Comparison of ENCODE assay signal across 9 cellular contexts in the genomic region with DNA sequence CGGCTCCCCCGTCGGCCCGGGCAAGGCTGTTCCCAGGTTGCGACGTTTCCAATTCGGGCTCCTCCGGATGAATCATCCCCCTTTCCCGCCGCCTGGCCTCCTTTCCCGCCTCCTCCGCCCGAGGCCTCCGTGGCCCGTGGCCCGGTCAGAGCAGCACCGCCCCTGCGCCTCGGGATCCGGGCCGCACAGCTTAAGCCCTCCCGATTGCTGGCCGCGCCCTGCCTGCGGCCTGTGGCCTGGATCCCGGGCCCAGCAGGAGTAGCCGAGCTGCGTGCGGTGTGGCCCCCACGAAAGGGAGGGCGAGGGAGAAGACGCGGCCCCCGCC. TPM values are rescaled to one million over a fixed set of nuclear protein-coding genes. Genes with fewer than 3 reads are reported as not detected.
DNase-seq lines count a peak whose midpoint lies in the region; ATAC-seq and TF ChIP-seq lines count a peak whose summit lies in the region.
"Had no signal": no experiment of that assay in that cellular context is flagged by ENCODE, and none has a peak within 500 bp of the region (broad histone marks: within the 10 kb centered on the region; RNA-seq: fewer than 3 reads in every experiment).

No MANE protein-coding gene starts in this region.

- H3K36me3 ChIP-seq in right lobe of liver (peaks cover 0 to 4% (median 0%) of the 10 kb centered on the region in 4 donors), upper lobe of left lung (peaks cover 0 to 11% (median 2%) of the 10 kb centered on the region in 4 donors)

- H3K4me3 ChIP-seq in coronary artery: peak overlapping the region; percentile 90
- peak overlapping the region; percentile 64 to 74 (median 66) for H3K4me3 ChIP-seq in right lobe of liver
- H3K4me3 ChIP-seq in upper lobe of left lung: peak overlapping the region; percentile 21 to 74 (median 65)

- H3K4me1 ChIP-seq in right lobe of liver: peaks cover 0 to 25% (median 4%) of the 10 kb centered on the region in 4 donors
- peaks cover 35 to 46% (median 37%) of the 10 kb centered on the region in 4 donors for H3K4me1 ChIP-seq in upper lobe of left lung

- H3K27me3 ChIP-seq in right lobe of liver (no peaks in the 10 kb centered on the region), upper lobe of left lung (peaks cover 0 to 42% (median 30%) of the 10 kb centered on the region in 4 donors)

- H3K4me1 Mint-ChIP-seq in activated CD4-positive, alpha-beta T cell treated with anti-CD3 and anti-CD28 coated beads, Interleukin-2, amount 10 ng/mL, durations not matched to agents 24 days and 14 days: peaks cover 6% of the 10 kb centered on the region

- H3K27ac ChIP-seq in coronary artery: peak overlapping the region; percentile 95 to 99
- peak overlapping the region; percentile 36 to 75 (median 70) for H3K27ac ChIP-seq in right lobe of liver
- peak overlapping the region; percentile 83 to 93 (median 90) for H3K27ac ChIP-seq in upper lobe of left lung
- H3K27ac ChIP-seq: C4-2B had no signal

- intact Hi-C loops in activated CD4-positive, alpha-beta T cell treated with anti-CD3 and anti-CD28 coated beads, Interleukin-2, amount 10 ng/mL, durations not matched to agents 24 days and 14 days (cut with micrococcal nuclease): loop anchor here (5.0 to 10.0 kb wide), 2 partner anchors 58 to 80 kb away; no protein-coding TSS in a partner anchor
- intact Hi-C loops in right lobe of liver (cut with DNase I): no loop called here

- no peak for DNase-seq in activated CD4-positive, alpha-beta T cell treated with anti-CD3 and anti-CD28 coated beads, Interleukin-2, amount 10 ng/mL, durations not matched to agents 24 days and 14 days
- DNase-seq in activated CD4-positive, alpha-beta T cell treated with anti-CD3 and anti-CD28 coated beads, Interleukin-2, amount 50 U/mL, for 1 hour: no peak
- peak; percentile 90 for DNase-seq in coronary artery (ENCODE audit: low spot score)
- DNase-seq in right lobe of liver: peak in 2 of 3 donors; percentile 52 to 55
- peak in 1 of 2 donors; percentile 90 for DNase-seq in upper lobe of left lung

- no peaks in the 10 kb centered on the region for H3K9me3 Mint-ChIP-seq in activated CD4-positive, alpha-beta T cell treated with anti-CD3 and anti-CD28 coated beads, Interleukin-2, amount 10 ng/mL, durations not matched to agents 24 days and 14 days

- H3K9me3 ChIP-seq in right lobe of liver (no peaks in the 10 kb centered on the region), upper lobe of left lung (no peaks in the 10 kb centered on the region)

- H3K4me3 Mint-ChIP-seq in activated CD4-positive, alpha-beta T cell treated with anti-CD3 and anti-CD28 coated beads, Interleukin-2, amount 10 ng/mL, durations not matched to agents 24 days and 14 days: peak overlapping the region; percentile 69

- ATAC-seq in right lobe of liver: peak in 3 of 4 donors; percentile 10 to 19 (median 13)
- peak; percentile 48 to 81 for ATAC-seq in upper lobe of left lung (ENCODE audit: low FRiP score in 2 of 2)
- no peak for ATAC-seq in HG02885 (IDR thresholded peaks at IDR 0.05; ENCODE audit: poor library complexity, unreplicated experiment)
- no peak for ATAC-seq in HG03460 (IDR thresholded peaks at IDR 0.05; ENCODE audit: unreplicated experiment)
- no peak for ATAC-seq in HG03039 (IDR thresholded peaks at IDR 0.05; ENCODE audit: unreplicated experiment)

- peaks cover 15% of the 10 kb centered on the region for H3K36me3 Mint-ChIP-seq in activated CD4-positive, alpha-beta T cell treated with anti-CD3 and anti-CD28 coated beads, Interleukin-2, amount 10 ng/mL, durations not matched to agents 24 days and 14 days (ENCODE audit: low read depth)

- no peak overlapping the region for H3K27ac Mint-ChIP-seq in activated CD4-positive, alpha-beta T cell treated with anti-CD3 and anti-CD28 coated beads, Interleukin-2, amount 10 ng/mL, durations not matched to agents 24 days and 14 days

- TF ChIP-seq CTCF in coronary artery (IDR thresholded peaks at IDR 0.05): no peak
- no peak for TF ChIP-seq CTCF in right lobe of liver (IDR thresholded peaks at IDR 0.05)
- TF ChIP-seq CTCF in upper lobe of left lung (IDR thresholded peaks at IDR 0.05): no peak

- no peak for TF ChIP-seq EP300 in upper lobe of left lung (IDR thresholded peaks at IDR 0.05)

- no peak for TF ChIP-seq POLR2A in right lobe of liver (IDR thresholded peaks at IDR 0.05)
- TF ChIP-seq POLR2A in upper lobe of left lung (IDR thresholded peaks at IDR 0.05): peak in 1 of 4 donors; percentile 37

- H3K27me3 Mint-ChIP-seq in activated CD4-positive, alpha-beta T cell treated with anti-CD3 and anti-CD28 coated beads, Interleukin-2, amount 10 ng/mL, durations not matched to agents 24 days and 14 days: peaks cover 17% of the 10 kb centered on the region

- 23% methylated on average over 3 of the region's 34 CpGs for WGBS in right lobe of liver (ENCODE audit: insufficient coverage, low coverage, low lambda C conversion rate, missing lambda C conversion rate)
- WGBS in upper lobe of left lung, 2 donors: 3 to 13% methylated on average over 3 to 21 of the region's 34 CpGs

RNA-seq across cellular contexts. Expression of gene TMEM200B, which starts 1.1 kb away (rescaled TPM):
- 0.66 and 0.72 TPM in 2 replicates for total RNA-seq in activated CD4-positive, alpha-beta T cell treated with anti-CD3 and anti-CD28 coated beads, Interleukin-2, amount 10 ng/mL, durations not matched to agents 24 days and 14 days
- 1 to 10 TPM in 4 of 6 experiments, under 1 TPM in 2; 0.83 to 4.5 (median 1.4) TPM for total RNA-seq in right lobe of liver
- total RNA-seq in upper lobe of left lung: 1 to 10 TPM; 2.1 to 6.6 (median 3.5) TPM

RNA-seq across cellular contexts. Expression of gene SRSF4, which starts 59.1 kb away (rescaled TPM):
- 138 and 141 TPM in 2 replicates for total RNA-seq in activated CD4-positive, alpha-beta T cell treated with anti-CD3 and anti-CD28 coated beads, Interleukin-2, amount 10 ng/mL, durations not matched to agents 24 days and 14 days
- total RNA-seq in right lobe of liver: 10 to 100 TPM; 25.6 to 42.1 (median 33.0) TPM
- 100 to 1,000 TPM in 1 of 6 donors, 10 to 100 TPM in 5; 47.6 to 117 (median 74.0) TPM for total RNA-seq in upper lobe of left lung

Comparison
In these comparisons a context has a peak if more than half of its experiments do, and no peak if none do; other contexts are left out.
1. DNase-seq: peak in coronary artery (single experiment) and right lobe of liver (2 of 3); none in activated CD4-positive, alpha-beta T cell treated with anti-CD3 and anti-CD28 coated beads, Interleukin-2, amount 10 ng/mL, durations not matched to agents 24 days and 14 days (single experiment) and activated CD4-positive, alpha-beta T cell treated with anti-CD3 and anti-CD28 coated beads, Interleukin-2, amount 50 U/mL, for 1 hour (single experiment).
2. ATAC-seq: peak in right lobe of liver (3 of 4) and upper lobe of left lung (2 of 2); none in HG02885 (single experiment), HG03460 (single experiment) and HG03039 (single experiment).
3. Peak in every context shown above with its lines, with median percentiles within 50 percentile points of each other: H3K27ac ChIP-seq and H3K4me3 ChIP-seq.